Comparison of ENCODE assay signal across 29 cellular contexts in the genomic region with DNA sequence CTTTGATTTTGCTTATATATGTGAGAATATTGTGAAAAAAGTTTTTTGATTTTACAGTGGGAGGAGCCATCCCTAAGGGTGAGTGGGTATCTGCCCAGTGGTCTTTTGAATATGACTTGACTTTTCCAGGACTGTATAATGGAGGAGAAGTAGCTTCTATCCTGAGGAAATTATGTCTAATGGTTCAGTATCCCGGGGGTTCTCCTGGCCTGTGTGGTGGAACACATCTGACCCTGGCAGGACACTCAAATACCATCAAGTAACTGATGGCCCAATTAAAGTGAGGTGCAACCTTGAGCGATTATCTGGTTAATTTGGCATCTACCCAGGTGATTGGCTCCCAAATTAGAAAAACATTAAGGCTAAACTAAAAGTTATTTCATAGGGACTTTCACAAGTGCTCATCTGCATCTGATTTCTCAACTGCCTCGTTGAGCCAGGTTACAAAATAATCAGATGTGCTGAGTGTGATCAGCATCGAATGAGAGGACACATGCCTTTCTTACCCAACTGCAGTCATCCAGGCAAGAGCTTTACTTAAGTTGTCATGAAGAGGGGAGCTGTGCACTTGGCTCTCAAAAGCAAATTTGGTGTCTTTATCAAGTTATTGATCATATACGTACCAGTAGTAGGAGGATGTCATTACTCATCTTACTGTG.
"Had no signal": no experiment of that assay in that cellular context is flagged by ENCODE, and none has a peak within 500 bp of the region (broad histone marks: within the 10 kb centered on the region; RNA-seq: fewer than 3 reads in every experiment).

No MANE protein-coding gene starts in this region.

- H3K27ac ChIP-seq: ascending aorta, body of pancreas, Peyer's patch, RWPE1, SJCRH30 had no signal

- H3K4me3 ChIP-seq: ascending aorta, body of pancreas, Peyer's patch, SJCRH30 had no signal

- H3K9me3 Mint-ChIP-seq: activated CD4-positive, alpha-beta T cell treated with anti-CD3 and anti-CD28 coated beads, Interleukin-2, amount 10 ng/mL, durations not matched to agents 24 days and 14 days; activated naive CD4-positive, alpha-beta T cell treated with anti-CD3 and anti-CD28 coated beads, Interleukin-2, amount 50 U/mL, for 24 hours; activated naive CD8-positive, alpha-beta T cell treated with anti-CD3 and anti-CD28 coated beads, Interleukin-2, amount 50 U/mL, for 24 hours; activated T-cell treated with anti-CD3 and anti-CD28 coated beads, Interleukin-2, amount 50 U/mL, for 24 hours; activated T-helper 1 cell treated with anti-CD3 and anti-CD28 coated beads, Interleukin-12 subunit alpha, Interleukin-12 subunit beta, Interleukin-2, Interleukin-4 antibody, amounts not matched to agents 30 ng/mL and 10 ng/mL and 1 ng/mL, durations not matched to agents 14 hours and 24 hours and 36 hours; IgD-negative memory B cell; T-helper 1 cell treated with Interleukin-12 subunit alpha and Interleukin-12 subunit beta and Interleukin-4 antibody, amounts not matched to agents 30 μg/mL and 1 μg/mL, for 36 hours had no signal

- H3K27ac Mint-ChIP-seq: activated B cell treated with CpG ODN at 0.5 μM for 24 hours; activated CD4-positive, alpha-beta T cell treated with anti-CD3 and anti-CD28 coated beads, Interleukin-2, amount 10 ng/mL, durations not matched to agents 24 days and 14 days; activated CD8-positive, alpha-beta memory T cell treated with anti-CD3 and anti-CD28 coated beads, Interleukin-2, amount 10 ng/mL, durations not matched to agents 7 days and 5 days; activated naive CD4-positive, alpha-beta T cell treated with anti-CD3 and anti-CD28 coated beads, Interleukin-2, amount 50 U/mL, for 24 hours; activated naive CD8-positive, alpha-beta T cell treated with anti-CD3 and anti-CD28 coated beads, Interleukin-2, amount 50 U/mL, for 24 hours; activated T-cell treated with anti-CD3 and anti-CD28 coated beads, Interleukin-2, amount 50 U/mL, for 24 hours; activated T-helper 1 cell treated with anti-CD3 and anti-CD28 coated beads, Interleukin-12 subunit alpha, Interleukin-12 subunit beta, Interleukin-2, Interleukin-4 antibody, amounts not matched to agents 30 ng/mL and 10 ng/mL and 1 ng/mL, durations not matched to agents 14 hours and 24 hours and 36 hours; IgD-negative memory B cell; T-helper 1 cell treated with Interleukin-12 subunit alpha and Interleukin-12 subunit beta and Interleukin-4 antibody, amounts not matched to agents 30 μg/mL and 1 μg/mL, for 36 hours had no signal

- ATAC-seq: activated CD8-positive, alpha-beta memory T cell treated with anti-CD3 and anti-CD28 coated beads, Interleukin-2, amount 10 ng/mL, durations not matched to agents 7 days and 5 days; activated naive CD8-positive, alpha-beta T cell treated with anti-CD3 and anti-CD28 coated beads, Interleukin-2, amount 50 U/mL, for 24 hours; body of pancreas had no signal

- H3K4me1 ChIP-seq: ascending aorta, body of pancreas, Peyer's patch, SJCRH30 had no signal

- H3K36me3 ChIP-seq: ascending aorta, Peyer's patch, SJCRH30 had no signal

- H3K36me3 Mint-ChIP-seq: activated CD8-positive, alpha-beta memory T cell treated with anti-CD3 and anti-CD28 coated beads, Interleukin-2, amount 10 ng/mL, durations not matched to agents 7 days and 5 days; activated naive CD4-positive, alpha-beta T cell treated with anti-CD3 and anti-CD28 coated beads, Interleukin-2, amount 50 U/mL, for 24 hours; IgD-negative memory B cell had no signal

- DNase-seq: activated B cell treated with CpG ODN at 0.5 μM for 24 hours; activated CD4-positive, alpha-beta T cell treated with anti-CD3 and anti-CD28 coated beads for 1 hour; activated CD4-positive, alpha-beta T cell treated with anti-CD3 and anti-CD28 coated beads, Interleukin-2, amount 10 ng/mL, durations not matched to agents 24 days and 14 days; activated CD4-positive, alpha-beta T cell treated with anti-CD3 and anti-CD28 coated beads, Interleukin-2, amount 50 U/mL, for 48 hours; activated CD8-positive, alpha-beta memory T cell treated with anti-CD3 and anti-CD28 coated beads, Interleukin-2, amount 10 ng/mL, durations not matched to agents 7 days and 5 days; activated effector memory CD4-positive, alpha-beta T cell treated with Interleukin-2 at 50 U/mL for 16 hours; activated naive CD4-positive, alpha-beta T cell; activated naive CD8-positive, alpha-beta T cell treated with anti-CD3 and anti-CD28 coated beads, Interleukin-2, amount 50 U/mL, for 24 hours; activated T-cell treated with anti-CD3 and anti-CD28 coated beads, Interleukin-2, amount 50 U/mL, for 24 hours; amniotic stem cell; body of pancreas; KG1; NCI-H1105; NCI-H1436 treated with DMSO at 0.1 percent for 48 hours; NCI-H187; NCI-H2081; NCI-H446; NCI-H524; Peyer's patch; Right ventricle myocardium superior; SJCRH30; SK-N-SH; T-helper 9 cell had no signal

- H3K27me3 ChIP-seq: ascending aorta, body of pancreas, Peyer's patch, SJCRH30 had no signal

- H3K9me3 ChIP-seq: ascending aorta, body of pancreas, Peyer's patch, SJCRH30, SK-N-SH had no signal
